In the genomic region with DNA sequence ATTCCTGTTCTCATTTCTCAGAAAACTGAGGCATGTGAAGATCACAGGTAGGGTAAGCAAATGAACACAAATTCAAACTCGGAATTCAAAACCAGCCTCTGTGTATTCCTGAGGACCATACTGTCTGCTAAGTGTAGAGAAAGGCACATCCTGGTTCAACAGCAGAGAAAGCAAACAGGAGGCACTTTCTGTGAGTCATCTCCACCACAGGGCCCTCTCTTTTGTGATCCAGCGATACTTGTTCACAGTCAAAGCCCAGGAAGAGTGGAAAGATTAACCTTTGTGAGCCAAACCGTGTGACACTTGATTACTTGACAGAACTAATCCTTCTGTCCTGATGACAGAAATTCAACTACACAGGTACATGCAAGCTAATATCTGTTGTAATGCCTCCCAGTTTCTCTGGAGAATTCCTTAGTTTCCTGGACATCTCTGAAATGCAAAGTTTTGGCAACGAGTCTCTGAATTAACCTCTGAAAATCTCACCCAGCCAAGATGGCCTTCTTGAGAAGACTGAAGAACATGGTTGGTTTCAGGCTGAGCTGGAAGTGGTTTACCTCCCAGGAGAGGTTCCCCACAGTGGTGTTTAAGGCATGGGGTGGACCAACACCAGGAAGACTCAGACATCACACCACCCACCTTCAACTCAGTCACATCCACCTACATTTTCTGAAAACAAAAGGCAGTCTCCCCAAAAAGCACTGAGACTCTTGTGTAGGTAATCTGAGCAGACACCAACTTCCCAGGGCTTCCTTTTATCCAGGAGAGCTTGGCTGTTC, we compare ENCODE assay signal across 26 cellular contexts.
A peak's percentile ranks its signal among the peaks of the same experiment; 100 is the strongest.
DNase-seq lines count a peak whose midpoint lies in the region; ATAC-seq, FAIRE-seq and TF ChIP-seq lines count a peak whose summit lies in the region.
"Had no signal": no experiment of that assay in that cellular context is flagged by ENCODE, and none has a peak within 500 bp of the region (broad histone marks: within the 10 kb centered on the region; RNA-seq: fewer than 3 reads in every experiment).

No MANE protein-coding gene starts in this region.

- no peak for TF ChIP-seq CTCF in PC-3 (conservative IDR thresholded peaks at IDR 0.05; ENCODE audit: low read depth, low read length)
- no peak for TF ChIP-seq CTCF in foreskin keratinocyte (conservative IDR thresholded peaks at IDR 0.05)
- TF ChIP-seq CTCF in lower lobe of right lung (IDR thresholded peaks at IDR 0.05): no peak

- FAIRE-seq in small intestine (lab: Jason Lieb, UNC): no peak

- peak; percentile 10 for DNase-seq in activated CD4-positive, alpha-beta T cell treated with anti-CD3 and anti-CD28 coated beads for 36 hours
- no peak for DNase-seq in activated CD4-positive, alpha-beta T cell treated with anti-CD3 and anti-CD28 coated beads, Interleukin-2, amount 50 U/mL, for 1 hour
- peak; percentile 51 for DNase-seq in Daoy (ENCODE audit: low read depth)
- DNase-seq in PC-3: peak; percentile 35
- DNase-seq in foreskin keratinocyte: peak; percentile 12 to 21
- DNase-seq in small intestine: no peak
- DNase-seq in AML-193 (lab: John Stamatoyannopoulos, UW): no peak
- no peak for DNase-seq in lower lobe of right lung
- DNase-seq: activated gamma-delta T cell; amygdala; cerebellar nuclear complex; effector CD8-positive, alpha-beta T cell; IMR-90; left lung; NCI-H2029 treated with DMSO at 0.1 percent for 48 hours; NCI-H526 treated with DMSO at 0.1 percent for 48 hours; OCI-M1; stimulated activated CD4-positive, alpha-beta T cell treated with anti-CD3 and anti-CD28 coated beads, Interleukin-4, amount 100 ng/mL, for 4 hours; substantia nigra had no signal

- no peaks in the 10 kb centered on the region for H3K4me1 ChIP-seq in PC-3 (ENCODE audit: insufficient read depth, low read length)
- no peaks in the 10 kb centered on the region for H3K4me1 ChIP-seq in foreskin keratinocyte
- no peaks in the 10 kb centered on the region for H3K4me1 ChIP-seq in small intestine (ENCODE audit: control insufficient read depth in 2 of 2, insufficient read depth in 1 of 2, low read depth in 1 of 2, low read length in 1 of 2)
- no peaks in the 10 kb centered on the region for H3K4me1 ChIP-seq in lower lobe of right lung
- H3K4me1 ChIP-seq: left lung had no signal

- no peaks in the 10 kb centered on the region for H4K20me1 ChIP-seq in PC-3 (ENCODE audit: low read length)

- peak overlapping the region; percentile 43 for H3K27ac Mint-ChIP-seq in activated CD4-positive, alpha-beta T cell treated with anti-CD3 and anti-CD28 coated beads for 36 hours

- H3K27ac ChIP-seq in PC-3 (ENCODE audit: low read length) (no peak overlapping the region), foreskin keratinocyte (no peak overlapping the region), small intestine (ENCODE audit: low read depth in 1 of 2, low read length in 1 of 2) (no peak overlapping the region), lower lobe of right lung (no peak overlapping the region)
- H3K27ac ChIP-seq: C4-2B, left lung, prostate gland, SJSA1, skin epidermis had no signal

- POLR2A ChIA-PET in activated CD4-positive, alpha-beta T cell treated with anti-CD3 and anti-CD28 coated beads for 36 hours (lab: Charles Lee): no interaction called here
- POLR2A ChIA-PET in PC-3 (lab: Charles Lee; ENCODE audit: unreplicated experiment): no interaction called here

- H3K9me3 ChIP-seq in PC-3 (ENCODE audit: low read length) (no peaks in the 10 kb centered on the region), small intestine (ENCODE audit: control insufficient read depth, low read depth) (no peaks in the 10 kb centered on the region), lower lobe of right lung (no peaks in the 10 kb centered on the region)
- H3K9me3 ChIP-seq: left lung, prostate gland, SJSA1 had no signal

- H3K9me3 Mint-ChIP-seq in activated CD4-positive, alpha-beta T cell treated with anti-CD3 and anti-CD28 coated beads for 36 hours (ENCODE audit: low read depth): no peaks in the 10 kb centered on the region
- H3K9me3 Mint-ChIP-seq: neural crest cell had no signal

- H3K9me2 ChIP-seq in PC-3 (replicated peaks; ENCODE audit: low read length): no peaks in the 10 kb centered on the region

- no peaks in the 10 kb centered on the region for H3F3A ChIP-seq in PC-3 (ENCODE audit: low read length, unreplicated experiment)

- no peak overlapping the region for H3K4me2 ChIP-seq in PC-3 (ENCODE audit: low read length)

- peaks cover 8% of the 10 kb centered on the region for H3K4me1 Mint-ChIP-seq in activated CD4-positive, alpha-beta T cell treated with anti-CD3 and anti-CD28 coated beads for 36 hours
- H3K4me1 Mint-ChIP-seq: neural crest cell had no signal

- H2AFZ ChIP-seq in PC-3 (ENCODE audit: low read length): no peak overlapping the region

- H3K27me3 ChIP-seq in PC-3 (ENCODE audit: low read length) (peaks cover 87% of the 10 kb centered on the region), foreskin keratinocyte (peaks cover 27% of the 10 kb centered on the region), small intestine (ENCODE audit: control insufficient read depth in 2 of 2, insufficient read depth in 2 of 2, low read length in 2 of 2) (no peaks in the 10 kb centered on the region), lower lobe of right lung (ENCODE audit: low read depth) (no peaks in the 10 kb centered on the region)
- H3K27me3 ChIP-seq: SJSA1 had no signal

- no TSS peak for BruUV-seq in PC-3 (replicated peaks; lab: Mats Ljungman, UMichigan)

- H3K4me3 ChIP-seq in PC-3 (ENCODE audit: low read length) (no peak overlapping the region), small intestine (ENCODE audit: low read depth in 1 of 2, low read length in 2 of 2) (no peak overlapping the region), lower lobe of right lung (no peak overlapping the region)
- H3K4me3 ChIP-seq: left lung, prostate gland, SJSA1, skin epidermis had no signal

- H3K79me2 ChIP-seq in PC-3 (ENCODE audit: low read length): no peaks in the 10 kb centered on the region

- CTCF ChIA-PET in activated CD4-positive, alpha-beta T cell treated with anti-CD3 and anti-CD28 coated beads for 36 hours (lab: Charles Lee): interaction anchor here (0.6 kb wide), 1 partner anchor 737 kb away, joined by 3 read pairs; no protein-coding TSS in a partner anchor
- CTCF ChIA-PET in PC-3 (lab: Charles Lee): no interaction called here

- 69 to 73% (median 72%) methylated on average over 4 of the region's 4 CpGs for WGBS in small intestine, 3 donors

- peak; percentile 60 for ATAC-seq in activated CD4-positive, alpha-beta T cell treated with anti-CD3 and anti-CD28 coated beads for 36 hours
- ATAC-seq in PC-3 (no peak), foreskin keratinocyte (peak; percentile 71), lower lobe of right lung (no peak)
- ATAC-seq: activated CD4-positive, CD25-positive, alpha-beta regulatory T cell treated with anti-CD3 and anti-CD28 coated beads, Interleukin-2, amount 50 U/mL, for 24 hours; HCT116; left lung had no signal

- peaks cover 16% of the 10 kb centered on the region for H3K27me3 Mint-ChIP-seq in activated CD4-positive, alpha-beta T cell treated with anti-CD3 and anti-CD28 coated beads for 36 hours

- no peak overlapping the region for H3K9ac ChIP-seq in PC-3 (ENCODE audit: low read length)

- no peaks in the 10 kb centered on the region for H3K36me3 ChIP-seq in PC-3 (ENCODE audit: low read depth, low read length)
- H3K36me3 ChIP-seq in small intestine (ENCODE audit: control insufficient read depth in 2 of 2, insufficient read depth in 2 of 2, low read length in 2 of 2): no peaks in the 10 kb centered on the region
- H3K36me3 ChIP-seq in lower lobe of right lung: no peaks in the 10 kb centered on the region
- H3K36me3 ChIP-seq: left lung, prostate gland, SJSA1 had no signal

- H3K36me3 Mint-ChIP-seq in activated CD4-positive, alpha-beta T cell treated with anti-CD3 and anti-CD28 coated beads for 36 hours (ENCODE audit: low read depth): no peaks in the 10 kb centered on the region

- no peak overlapping the region for H3K4me3 Mint-ChIP-seq in activated CD4-positive, alpha-beta T cell treated with anti-CD3 and anti-CD28 coated beads for 36 hours
- H3K4me3 Mint-ChIP-seq: neural crest cell had no signal

- intact Hi-C loops in activated CD4-positive, alpha-beta T cell treated with anti-CD3 and anti-CD28 coated beads for 36 hours (cut with DNase I, micrococcal nuclease): no loop called here
- intact Hi-C loops in PC-3 (cut with micrococcal nuclease) (no loop called here), lower lobe of right lung (cut with DNase I) (no loop called here)

Comparison
In these comparisons a context has a peak if more than half of its experiments do, and no peak if none do; other contexts are left out.
1. DNase-seq: peak in activated CD4-positive, alpha-beta T cell treated with anti-CD3 and anti-CD28 coated beads for 36 hours (single experiment), Daoy (single experiment), PC-3 (single experiment) and foreskin keratinocyte (2 of 2); none in activated CD4-positive, alpha-beta T cell treated with anti-CD3 and anti-CD28 coated beads, Interleukin-2, amount 50 U/mL, for 1 hour (single experiment), small intestine (single experiment), AML-193 (0 of 2) and lower lobe of right lung (single experiment).
2. ATAC-seq: peak in activated CD4-positive, alpha-beta T cell treated with anti-CD3 and anti-CD28 coated beads for 36 hours (single experiment) and foreskin keratinocyte (single experiment); none in PC-3 (single experiment) and lower lobe of right lung (0 of 2).